ENCODE assay signal across 21 cellular contexts in genomic region chr12:68564166-68564565, GRCh38. TPM values are rescaled to one million over a fixed set of nuclear protein-coding genes. Genes with fewer than 3 reads are reported as not detected.
DNase-seq lines count a peak whose midpoint lies in the region; ATAC-seq lines count a peak whose summit lies in the region.
"Had no signal": no experiment of that assay in that cellular context is flagged by ENCODE, and none has a peak within 500 bp of the region (broad histone marks: within the 10 kb centered on the region; RNA-seq: fewer than 3 reads in every experiment).

No MANE protein-coding gene starts in this region.

- peaks cover 31% of the 10 kb centered on the region for H3K4me1 Mint-ChIP-seq in activated CD4-positive, alpha-beta T cell treated with anti-CD3 and anti-CD28 coated beads, Interleukin-2, amount 10 ng/mL, durations not matched to agents 24 days and 14 days
- H3K4me1 Mint-ChIP-seq in CD4-positive, alpha-beta memory T cell, result peaks cover 12 to 23% (median 18%) of the 10 kb centered on the region in 4 donors
- H3K4me1 Mint-ChIP-seq in activated T-helper 17 cell treated with anti-CD3 and anti-CD28 coated beads, Interleukin-2, amount 50 U/mL, for 72 hours, result peaks cover 25% of the 10 kb centered on the region
- H3K4me1 Mint-ChIP-seq in effector memory CD8-positive, alpha-beta T cell (ENCODE audit: low read depth in 2 of 2), result peaks cover 10 to 25% of the 10 kb centered on the region in 2 donors

- H3K36me3 Mint-ChIP-seq in activated CD4-positive, alpha-beta T cell treated with anti-CD3 and anti-CD28 coated beads, Interleukin-2, amount 10 ng/mL, durations not matched to agents 24 days and 14 days (ENCODE audit: low read depth), result no peaks in the 10 kb centered on the region
- H3K36me3 Mint-ChIP-seq in CD4-positive, alpha-beta memory T cell, result no peaks in the 10 kb centered on the region
- H3K36me3 Mint-ChIP-seq in activated T-helper 17 cell treated with anti-CD3 and anti-CD28 coated beads, Interleukin-2, amount 50 U/mL, for 72 hours (ENCODE audit: low read depth), result no peaks in the 10 kb centered on the region
- no peaks in the 10 kb centered on the region for H3K36me3 Mint-ChIP-seq in effector memory CD8-positive, alpha-beta T cell (ENCODE audit: insufficient read depth)
- H3K36me3 Mint-ChIP-seq: CD8-positive, alpha-beta memory T cell had no signal

- POLR2A ChIA-PET in CD4-positive, alpha-beta memory T cell (lab: Charles Lee; ENCODE audit: partially characterized antibody), result interaction anchor here (0.9 kb wide), 1 partner anchor 17 kb away, joined by 3 read pairs; no protein-coding TSS in a partner anchor

- H3K4me1 ChIP-seq in CD4-positive, alpha-beta memory T cell (ENCODE audit: insufficient read depth, low read length), result peaks cover 11% of the 10 kb centered on the region

- H3K36me3 ChIP-seq in CD4-positive, alpha-beta memory T cell (ENCODE audit: insufficient read depth, low read length), result no peaks in the 10 kb centered on the region

- no peaks in the 10 kb centered on the region for H3K27me3 ChIP-seq in CD4-positive, alpha-beta memory T cell (ENCODE audit: insufficient read depth, low read length)

- no peak for ATAC-seq in activated T-helper 17 cell treated with anti-CD3 and anti-CD28 coated beads, Interleukin-2, amount 50 U/mL, for 72 hours (replicated peaks)
- ATAC-seq in effector memory CD8-positive, alpha-beta T cell (replicated peaks), result no peak
- ATAC-seq in GM21529 (IDR thresholded peaks at IDR 0.05; ENCODE audit: unreplicated experiment), result no peak
- ATAC-seq: GM12878, GM23338, HCT116, Right ventricle myocardium inferior had no signal

- no peak for DNase-seq in activated CD4-positive, alpha-beta T cell treated with anti-CD3 and anti-CD28 coated beads, Interleukin-2, amount 10 ng/mL, durations not matched to agents 24 days and 14 days
- no peak for DNase-seq in activated CD4-positive, alpha-beta T cell treated with anti-CD3 and anti-CD28 coated beads for 4 hours
- DNase-seq in CD4-positive, alpha-beta memory T cell, result no peak
- DNase-seq in effector memory CD8-positive, alpha-beta T cell, result no peak
- no peak for DNase-seq in stimulated activated CD4-positive, alpha-beta T cell treated with anti-CD3 and anti-CD28 coated beads, Interleukin-2, amount 100 ng/mL, for 24 hours
- no peak for DNase-seq in RKO (ENCODE audit: low spot score)
- DNase-seq: CD8-positive, alpha-beta memory T cell; DND-41; GDM1; KG1; NCI-H1417 treated with DMSO at 0.1 percent for 48 hours; NCI-H2029 treated with DMSO at 0.1 percent for 48 hours; NCI-H510A treated with DMSO at 0.1 percent for 48 hours; NCI-H82; PC-9 had no signal

- H3K9me3 ChIP-seq in CD4-positive, alpha-beta memory T cell (ENCODE audit: control insufficient read depth in 1 of 2, low read length in 2 of 2), result no peaks in the 10 kb centered on the region

- no peak overlapping the region for H3K4me3 Mint-ChIP-seq in activated CD4-positive, alpha-beta T cell treated with anti-CD3 and anti-CD28 coated beads, Interleukin-2, amount 10 ng/mL, durations not matched to agents 24 days and 14 days
- H3K4me3 Mint-ChIP-seq in CD4-positive, alpha-beta memory T cell, result no peak overlapping the region
- peak overlapping the region; percentile 42 for H3K4me3 Mint-ChIP-seq in activated T-helper 17 cell treated with anti-CD3 and anti-CD28 coated beads, Interleukin-2, amount 50 U/mL, for 72 hours
- H3K4me3 Mint-ChIP-seq in effector memory CD8-positive, alpha-beta T cell, result no peak overlapping the region
- H3K4me3 Mint-ChIP-seq: GM23338 had no signal

- peak overlapping the region; percentile 57 for H3K27ac Mint-ChIP-seq in activated CD4-positive, alpha-beta T cell treated with anti-CD3 and anti-CD28 coated beads, Interleukin-2, amount 10 ng/mL, durations not matched to agents 24 days and 14 days
- H3K27ac Mint-ChIP-seq in CD4-positive, alpha-beta memory T cell, result peak overlapping the region in 4 of 7 donors; percentile 65 to 85 (median 70)
- peak overlapping the region; percentile 72 for H3K27ac Mint-ChIP-seq in activated T-helper 17 cell treated with anti-CD3 and anti-CD28 coated beads, Interleukin-2, amount 50 U/mL, for 72 hours
- peak overlapping the region; percentile 11 to 27 for H3K27ac Mint-ChIP-seq in effector memory CD8-positive, alpha-beta T cell
- H3K27ac Mint-ChIP-seq: GM23338 had no signal

- no peak overlapping the region for H3K27ac ChIP-seq in CD4-positive, alpha-beta memory T cell (ENCODE audit: low read depth, low read length)
- H3K27ac ChIP-seq: PC-9 had no signal

- no peak overlapping the region for H3K4me3 ChIP-seq in CD4-positive, alpha-beta memory T cell (ENCODE audit: low read length in 2 of 2)
- H3K4me3 ChIP-seq: GM12878, GM23338, PC-9 had no signal

- intact Hi-C loops in activated CD4-positive, alpha-beta T cell treated with anti-CD3 and anti-CD28 coated beads, Interleukin-2, amount 10 ng/mL, durations not matched to agents 24 days and 14 days (cut with micrococcal nuclease), result loop anchor here (2.0 kb wide), 1 partner anchor 47 kb away; the partner anchor contains the start of gene RAP1B
- intact Hi-C loops in CD4-positive, alpha-beta memory T cell (cut with micrococcal nuclease), result loop anchor here (2.0 kb wide), 1 partner anchor 25 kb away; no protein-coding TSS in a partner anchor

- H3K9me3 Mint-ChIP-seq in activated CD4-positive, alpha-beta T cell treated with anti-CD3 and anti-CD28 coated beads, Interleukin-2, amount 10 ng/mL, durations not matched to agents 24 days and 14 days, result peaks cover 11% of the 10 kb centered on the region
- H3K9me3 Mint-ChIP-seq in CD4-positive, alpha-beta memory T cell, result no peaks in the 10 kb centered on the region
- no peaks in the 10 kb centered on the region for H3K9me3 Mint-ChIP-seq in activated T-helper 17 cell treated with anti-CD3 and anti-CD28 coated beads, Interleukin-2, amount 50 U/mL, for 72 hours
- H3K9me3 Mint-ChIP-seq in effector memory CD8-positive, alpha-beta T cell, result no peaks in the 10 kb centered on the region
- H3K9me3 Mint-ChIP-seq: CD8-positive, alpha-beta memory T cell; GM23338 had no signal

- H3K27me3 Mint-ChIP-seq in activated CD4-positive, alpha-beta T cell treated with anti-CD3 and anti-CD28 coated beads, Interleukin-2, amount 10 ng/mL, durations not matched to agents 24 days and 14 days, result no peaks in the 10 kb centered on the region
- H3K27me3 Mint-ChIP-seq in CD4-positive, alpha-beta memory T cell, result no peaks in the 10 kb centered on the region
- H3K27me3 Mint-ChIP-seq in activated T-helper 17 cell treated with anti-CD3 and anti-CD28 coated beads, Interleukin-2, amount 50 U/mL, for 72 hours, result no peaks in the 10 kb centered on the region
- H3K27me3 Mint-ChIP-seq in effector memory CD8-positive, alpha-beta T cell, result no peaks in the 10 kb centered on the region

- CTCF ChIA-PET in CD4-positive, alpha-beta memory T cell (lab: Charles Lee; ENCODE audit: partially characterized antibody), result no interaction called here

RNA-seq across cellular contexts. Expression of gene RAP1B, which starts 46.5 kb away (rescaled TPM):
- total RNA-seq in activated CD4-positive, alpha-beta T cell treated with anti-CD3 and anti-CD28 coated beads, Interleukin-2, amount 10 ng/mL, durations not matched to agents 24 days and 14 days, result 207 and 209 TPM in 2 replicates
- total RNA-seq in CD4-positive, alpha-beta memory T cell, result 100 to 1,000 TPM; 193 to 195 TPM
- polyA plus RNA-seq in CD4-positive, alpha-beta memory T cell, result 100 to 1,000 TPM; 433 to 542 TPM
- 100 to 1,000 TPM; 158 to 238 TPM for total RNA-seq in activated T-helper 17 cell treated with anti-CD3 and anti-CD28 coated beads, Interleukin-2, amount 50 U/mL, for 72 hours

Comparison
In these comparisons a context has a peak if more than half of its experiments do, and no peak if none do; other contexts are left out.
1. H3K27ac Mint-ChIP-seq: peak in every context shown above with its lines; median percentile 72 in activated T-helper 17 cell treated with anti-CD3 and anti-CD28 coated beads, Interleukin-2, amount 50 U/mL, for 72 hours; 70 in CD4-positive, alpha-beta memory T cell; 57 in activated CD4-positive, alpha-beta T cell treated with anti-CD3 and anti-CD28 coated beads, Interleukin-2, amount 10 ng/mL, durations not matched to agents 24 days and 14 days; 19 in effector memory CD8-positive, alpha-beta T cell.